In the genomic region with DNA sequence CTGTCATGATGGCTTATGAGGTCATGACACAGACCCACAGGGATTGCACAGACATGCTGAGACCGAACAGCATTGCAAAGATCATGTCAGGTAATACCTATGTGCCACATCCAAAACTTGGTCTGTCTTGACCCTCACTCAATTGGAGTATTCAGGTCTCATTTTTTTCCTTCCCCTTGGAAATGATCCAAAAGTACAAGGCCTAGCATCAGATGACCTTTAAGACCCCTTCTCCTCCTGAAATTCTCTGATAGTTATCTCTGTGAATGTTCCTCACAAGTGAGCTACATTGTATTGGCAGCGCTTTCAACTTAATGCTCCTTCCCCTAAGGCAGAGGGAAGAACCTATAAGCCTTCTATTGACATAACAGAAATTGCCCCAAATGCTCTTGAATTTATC, we compare ENCODE assay signal across 31 cellular contexts.
A peak's percentile ranks its signal among the peaks of the same experiment; 100 is the strongest.
DNase-seq lines count a peak whose midpoint lies in the region; ATAC-seq and TF ChIP-seq lines count a peak whose summit lies in the region.
"Had no signal": no experiment of that assay in that cellular context is flagged by ENCODE, and none has a peak within 500 bp of the region (broad histone marks: within the 10 kb centered on the region; RNA-seq: fewer than 3 reads in every experiment).

No MANE protein-coding gene starts in this region.

- DNase-seq in activated naive CD4-positive, alpha-beta T cell treated with anti-CD3 and anti-CD28 coated beads, Interleukin-2, amount 50 U/mL, for 72 hours (ENCODE audit: low spot score in 2 of 2), result no peak
- DNase-seq in activated naive CD4-positive, alpha-beta T cell treated with anti-CD3 and anti-CD28 coated beads, Interleukin-2, amount 10 ng/mL, durations not matched to agents 7 days and 5 days, result no peak
- DNase-seq in OCI-LY7 (ENCODE audit: low spot score) (no peak), medulla oblongata (ENCODE audit: extremely low spot score) (no peak), caudate nucleus (lab: John Stamatoyannopoulos, UW) (no peak)
- no peak for DNase-seq in stimulated activated naive CD8-positive, alpha-beta T cell treated with anti-CD3 and anti-CD28 coated beads, Interleukin-15, amount 100 ng/mL, for 72 hours
- DNase-seq: activated CD8-positive, alpha-beta T cell treated with anti-CD3 and anti-CD28 coated beads for 36 hours; C1 segment of cervical spinal cord; Calu3; central memory CD4-positive, alpha-beta T cell; DMS79 treated with DMSO at 0.1 percent for 48 hours; endodermal cell; foreskin keratinocyte; heart right ventricle; kidney glomerular epithelial cell; MG63; NCI-H526 treated with DMSO at 0.1 percent for 48 hours; posterior cingulate gyrus; right cardiac atrium; SHP77; stimulated activated CD4-positive, alpha-beta T cell treated with anti-CD3 and anti-CD28 coated beads, Interleukin-12 subunit alpha, Interleukin-12 subunit beta, amount 100 ng/mL, for 4 hours; stimulated activated CD4-positive, alpha-beta T cell treated with anti-CD3 and anti-CD28 coated beads, Interleukin-4, amount 100 ng/mL, for 4 hours; T1000; transverse colon had no signal

- no peaks in the 10 kb centered on the region for H4K20me1 ChIP-seq in OCI-LY7 (ENCODE audit: insufficient read depth, low read length)

- H3K36me3 Mint-ChIP-seq in activated naive CD4-positive, alpha-beta T cell treated with anti-CD3 and anti-CD28 coated beads, Interleukin-2, amount 50 U/mL, for 72 hours, result peaks cover 46 to 59% of the 10 kb centered on the region in 2 donors
- H3K36me3 Mint-ChIP-seq in activated naive CD4-positive, alpha-beta T cell treated with anti-CD3 and anti-CD28 coated beads, Interleukin-2, amount 10 ng/mL, durations not matched to agents 7 days and 5 days, result peaks cover 8% of the 10 kb centered on the region
- no peaks in the 10 kb centered on the region for H3K36me3 Mint-ChIP-seq in dendritic cell treated with granulocyte-macrophage colony-stimulating factor and Interleukin-4, amounts not matched to agents 40 ng/mL and 50 ng/mL, for 4 days (ENCODE audit: low read depth)

- H3K4me1 ChIP-seq in OCI-LY7 (ENCODE audit: insufficient read depth, low read length, poor library complexity, severe bottlenecking), result peaks cover 26% of the 10 kb centered on the region
- H3K4me1 ChIP-seq: ascending aorta, HAP-1, neural progenitor cell, transverse colon had no signal

- H3K9me2 ChIP-seq in OCI-LY7 (ENCODE audit: insufficient read depth, low read length), result no peaks in the 10 kb centered on the region

- CTCF ChIA-PET in activated naive CD4-positive, alpha-beta T cell treated with anti-CD3 and anti-CD28 coated beads, Interleukin-2, amount 10 ng/mL, durations not matched to agents 7 days and 5 days (lab: Charles Lee), result no interaction called here
- CTCF ChIA-PET in OCI-LY7 (lab: Charles Lee; ENCODE audit: unreplicated experiment), result no interaction called here

- intact Hi-C loops in OCI-LY7 (cut with micrococcal nuclease; ENCODE audit: unreplicated experiment), result no loop called here
- intact Hi-C loops in dendritic cell treated with granulocyte-macrophage colony-stimulating factor and Interleukin-4, amounts not matched to agents 40 ng/mL and 50 ng/mL, for 4 days (cut with micrococcal nuclease), result no loop called here

- peaks cover 29 to 31% of the 10 kb centered on the region in 2 donors for H3K9me3 Mint-ChIP-seq in activated naive CD4-positive, alpha-beta T cell treated with anti-CD3 and anti-CD28 coated beads, Interleukin-2, amount 50 U/mL, for 72 hours
- peaks cover 25% of the 10 kb centered on the region for H3K9me3 Mint-ChIP-seq in activated naive CD4-positive, alpha-beta T cell treated with anti-CD3 and anti-CD28 coated beads, Interleukin-2, amount 10 ng/mL, durations not matched to agents 7 days and 5 days
- no peaks in the 10 kb centered on the region for H3K9me3 Mint-ChIP-seq in dendritic cell treated with granulocyte-macrophage colony-stimulating factor and Interleukin-4, amounts not matched to agents 40 ng/mL and 50 ng/mL, for 4 days
- peaks cover 16 to 17% of the 10 kb centered on the region in 2 donors for H3K9me3 Mint-ChIP-seq in stimulated activated naive CD8-positive, alpha-beta T cell treated with anti-CD3 and anti-CD28 coated beads, Interleukin-15, amount 100 ng/mL, for 72 hours

- no peak overlapping the region for H3K4me3 ChIP-seq in OCI-LY7 (ENCODE audit: low read depth, low read length, poor library complexity, severe bottlenecking)
- H3K4me3 ChIP-seq: ascending aorta, HAP-1, heart right ventricle, lung, MG63, neural progenitor cell, transverse colon had no signal

- no peak for ATAC-seq in activated naive CD4-positive, alpha-beta T cell treated with anti-CD3 and anti-CD28 coated beads, Interleukin-2, amount 50 U/mL, for 72 hours
- no peak for ATAC-seq in stimulated activated naive CD8-positive, alpha-beta T cell treated with anti-CD3 and anti-CD28 coated beads, Interleukin-15, amount 100 ng/mL, for 72 hours
- ATAC-seq: activated CD8-positive, alpha-beta T cell treated with anti-CD3 and anti-CD28 coated beads for 36 hours; esophagus mucosa; foreskin keratinocyte; right cardiac atrium; WTC11 had no signal

- H3K27ac ChIP-seq in OCI-LY7 (ENCODE audit: low read depth, low read length, poor library complexity, severe bottlenecking) (no peak overlapping the region), caudate nucleus (ENCODE audit: low read depth, low read length) (no peak overlapping the region)
- H3K27ac ChIP-seq: ascending aorta, foreskin keratinocyte, neural progenitor cell, transverse colon had no signal

- no peaks in the 10 kb centered on the region for H3K27me3 Mint-ChIP-seq in activated naive CD4-positive, alpha-beta T cell treated with anti-CD3 and anti-CD28 coated beads, Interleukin-2, amount 10 ng/mL, durations not matched to agents 7 days and 5 days
- H3K27me3 Mint-ChIP-seq in dendritic cell treated with granulocyte-macrophage colony-stimulating factor and Interleukin-4, amounts not matched to agents 40 ng/mL and 50 ng/mL, for 4 days, result no peaks in the 10 kb centered on the region
- H3K27me3 Mint-ChIP-seq in stimulated activated naive CD8-positive, alpha-beta T cell treated with anti-CD3 and anti-CD28 coated beads, Interleukin-15, amount 100 ng/mL, for 72 hours, result no peaks in the 10 kb centered on the region
- H3K27me3 Mint-ChIP-seq: activated CD8-positive, alpha-beta T cell treated with anti-CD3 and anti-CD28 coated beads for 36 hours had no signal

- no peak for TF ChIP-seq CTCF in OCI-LY7 (conservative IDR thresholded peaks at IDR 0.05; ENCODE audit: low read length)

- no peak overlapping the region for H3K4me2 ChIP-seq in OCI-LY7 (ENCODE audit: low read length)
- H3K4me2 ChIP-seq: neural progenitor cell had no signal

- H3K4me3 Mint-ChIP-seq in activated naive CD4-positive, alpha-beta T cell treated with anti-CD3 and anti-CD28 coated beads, Interleukin-2, amount 10 ng/mL, durations not matched to agents 7 days and 5 days, result no peak overlapping the region
- H3K4me3 Mint-ChIP-seq in dendritic cell treated with granulocyte-macrophage colony-stimulating factor and Interleukin-4, amounts not matched to agents 40 ng/mL and 50 ng/mL, for 4 days, result no peak overlapping the region
- no peak overlapping the region for H3K4me3 Mint-ChIP-seq in stimulated activated naive CD8-positive, alpha-beta T cell treated with anti-CD3 and anti-CD28 coated beads, Interleukin-15, amount 100 ng/mL, for 72 hours
- H3K4me3 Mint-ChIP-seq: activated CD8-positive, alpha-beta T cell treated with anti-CD3 and anti-CD28 coated beads for 36 hours; endodermal cell; neural progenitor cell; WTC11 had no signal

- no peaks in the 10 kb centered on the region for H3K79me2 ChIP-seq in OCI-LY7 (ENCODE audit: insufficient read depth, low read depth, low read length)

- H3K27ac Mint-ChIP-seq in activated naive CD4-positive, alpha-beta T cell treated with anti-CD3 and anti-CD28 coated beads, Interleukin-2, amount 50 U/mL, for 72 hours, result peak overlapping the region; percentile 94 to 100
- H3K27ac Mint-ChIP-seq in activated naive CD4-positive, alpha-beta T cell treated with anti-CD3 and anti-CD28 coated beads, Interleukin-2, amount 10 ng/mL, durations not matched to agents 7 days and 5 days, result no peak overlapping the region
- H3K27ac Mint-ChIP-seq in dendritic cell treated with granulocyte-macrophage colony-stimulating factor and Interleukin-4, amounts not matched to agents 40 ng/mL and 50 ng/mL, for 4 days, result peak overlapping the region; percentile 73
- peak overlapping the region; percentile 41 to 68 for H3K27ac Mint-ChIP-seq in stimulated activated naive CD8-positive, alpha-beta T cell treated with anti-CD3 and anti-CD28 coated beads, Interleukin-15, amount 100 ng/mL, for 72 hours
- H3K27ac Mint-ChIP-seq: endodermal cell, neural progenitor cell, WTC11 had no signal

- POLR2A ChIA-PET in OCI-LY7 (lab: Charles Lee), result interaction anchor here (0.6 kb wide), 1 partner anchor 509 kb away, joined by 3 read pairs; no protein-coding TSS in a partner anchor

- peaks cover 4% of the 10 kb centered on the region; the same call in 1 of the 2 replicates for H3K9me3 ChIP-seq in OCI-LY7 (ENCODE audit: low read length)
- H3K9me3 ChIP-seq: ascending aorta, HAP-1, heart right ventricle, MG63, transverse colon had no signal

- peaks cover 4% of the 10 kb centered on the region; the same call in 1 of the 2 replicates for H3K36me3 ChIP-seq in OCI-LY7 (ENCODE audit: insufficient read depth, low read length)
- H3K36me3 ChIP-seq: ascending aorta, HAP-1, heart right ventricle, MG63, neural progenitor cell, transverse colon had no signal

- peak overlapping the region; percentile 12 for H2AFZ ChIP-seq in OCI-LY7 (ENCODE audit: low read length)
- H2AFZ ChIP-seq: neural progenitor cell had no signal

- peaks cover 62% of the 10 kb centered on the region for H3K4me1 Mint-ChIP-seq in activated naive CD4-positive, alpha-beta T cell treated with anti-CD3 and anti-CD28 coated beads, Interleukin-2, amount 10 ng/mL, durations not matched to agents 7 days and 5 days
- peaks cover 78% of the 10 kb centered on the region for H3K4me1 Mint-ChIP-seq in dendritic cell treated with granulocyte-macrophage colony-stimulating factor and Interleukin-4, amounts not matched to agents 40 ng/mL and 50 ng/mL, for 4 days (ENCODE audit: low read depth)
- H3K4me1 Mint-ChIP-seq in stimulated activated naive CD8-positive, alpha-beta T cell treated with anti-CD3 and anti-CD28 coated beads, Interleukin-15, amount 100 ng/mL, for 72 hours, result peaks cover 92% of the 10 kb centered on the region

- BruUV-seq in OCI-LY7 (replicated peaks; lab: Mats Ljungman, UMichigan), result no TSS peak
